Comparison of ENCODE assay signal across 2 cellular contexts in the genomic region with DNA sequence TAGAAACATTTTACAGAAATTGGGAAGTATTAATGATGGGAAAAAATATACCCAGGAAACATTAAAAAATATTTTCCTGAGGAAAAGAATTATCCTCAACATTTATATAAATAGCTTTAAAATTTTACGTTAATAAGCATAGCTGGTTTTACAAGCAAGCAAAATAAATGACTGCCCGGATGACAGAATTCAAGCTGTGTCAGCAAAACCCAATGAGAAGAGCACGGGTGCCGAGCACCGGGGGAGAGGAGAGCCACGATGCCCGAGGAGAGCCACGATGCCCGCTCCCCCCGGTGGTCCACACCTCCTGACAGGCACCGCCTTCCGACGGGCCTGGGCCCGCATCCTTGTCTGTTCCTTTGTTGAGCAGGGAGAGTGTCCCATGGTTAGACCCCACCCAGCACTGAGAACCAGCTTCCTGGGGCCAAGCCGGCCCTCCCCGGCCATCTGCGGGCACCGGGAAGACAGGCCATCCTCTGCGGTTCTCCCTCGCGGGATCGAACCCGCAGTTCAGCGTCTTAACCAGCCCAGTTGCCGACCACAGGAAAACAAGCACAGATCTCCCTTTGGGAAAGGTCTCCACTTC.
TF ChIP-seq lines count a peak whose summit lies in the region.

No MANE protein-coding gene starts in this region.

TF ChIP-seq in A549, 52 proteins besides CTCF, POLR2A, EP300 and RAD21 (continued from another document):
- TF ChIP-seq, protein P1, sequence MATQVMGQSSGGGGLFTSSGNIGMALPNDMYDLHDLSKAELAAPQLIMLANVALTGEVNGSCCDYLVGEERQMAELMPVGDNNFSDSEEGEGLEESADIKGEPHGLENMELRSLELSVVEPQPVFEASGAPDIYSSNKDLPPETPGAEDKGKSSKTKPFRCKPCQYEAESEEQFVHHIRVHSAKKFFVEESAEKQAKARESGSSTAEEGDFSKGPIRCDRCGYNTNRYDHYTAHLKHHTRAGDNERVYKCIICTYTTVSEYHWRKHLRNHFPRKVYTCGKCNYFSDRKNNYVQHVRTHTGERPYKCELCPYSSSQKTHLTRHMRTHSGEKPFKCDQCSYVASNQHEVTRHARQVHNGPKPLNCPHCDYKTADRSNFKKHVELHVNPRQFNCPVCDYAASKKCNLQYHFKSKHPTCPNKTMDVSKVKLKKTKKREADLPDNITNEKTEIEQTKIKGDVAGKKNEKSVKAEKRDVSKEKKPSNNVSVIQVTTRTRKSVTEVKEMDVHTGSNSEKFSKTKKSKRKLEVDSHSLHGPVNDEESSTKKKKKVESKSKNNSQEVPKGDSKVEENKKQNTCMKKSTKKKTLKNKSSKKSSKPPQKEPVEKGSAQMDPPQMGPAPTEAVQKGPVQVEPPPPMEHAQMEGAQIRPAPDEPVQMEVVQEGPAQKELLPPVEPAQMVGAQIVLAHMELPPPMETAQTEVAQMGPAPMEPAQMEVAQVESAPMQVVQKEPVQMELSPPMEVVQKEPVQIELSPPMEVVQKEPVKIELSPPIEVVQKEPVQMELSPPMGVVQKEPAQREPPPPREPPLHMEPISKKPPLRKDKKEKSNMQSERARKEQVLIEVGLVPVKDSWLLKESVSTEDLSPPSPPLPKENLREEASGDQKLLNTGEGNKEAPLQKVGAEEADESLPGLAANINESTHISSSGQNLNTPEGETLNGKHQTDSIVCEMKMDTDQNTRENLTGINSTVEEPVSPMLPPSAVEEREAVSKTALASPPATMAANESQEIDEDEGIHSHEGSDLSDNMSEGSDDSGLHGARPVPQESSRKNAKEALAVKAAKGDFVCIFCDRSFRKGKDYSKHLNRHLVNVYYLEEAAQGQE (IDR thresholded peaks at IDR 0.05): no peak
- TF ChIP-seq RARB (CRISPR knock-in tag; IDR thresholded peaks at IDR 0.05) (no peak), FOSL2 (IDR thresholded peaks at IDR 0.05) (no peak), FOSL2 (CRISPR knock-in tag; IDR thresholded peaks at IDR 0.05) (no peak), ZSCAN20 (CRISPR knock-in tag; IDR thresholded peaks at IDR 0.05) (no peak), MAFK (IDR thresholded peaks at IDR 0.05; ENCODE audit: partially characterized antibody) (peak; percentile 64)

TF ChIP-seq in H1, 55 proteins besides CTCF, POLR2A, EP300 and RAD21 (continued from another document):
- TF ChIP-seq GABPA (IDR thresholded peaks at IDR 0.05; ENCODE audit: borderline replicate concordance, insufficient read depth, low read length) (no peak), HDAC2 (IDR thresholded peaks at IDR 0.05; ENCODE audit: borderline replicate concordance in 1 of 2, low read depth in 2 of 2, low read length in 2 of 2) (no peak), TAF7 (optimal IDR thresholded peaks at IDR 0.05; ENCODE audit: borderline replicate concordance, low read depth, low read length) (no peak), ZNF274 (IDR thresholded peaks at IDR 0.05; ENCODE audit: borderline replicate concordance, extremely low read depth, low read length) (no peak), SP1 (IDR thresholded peaks at IDR 0.05; ENCODE audit: low read depth, low read length) (no peak), CBX8 (IDR thresholded peaks at IDR 0.05; ENCODE audit: borderline replicate concordance, low read depth, low read length) (no peak), CREB1 (IDR thresholded peaks at IDR 0.05) (no peak), SIRT6 (IDR thresholded peaks at IDR 0.05; ENCODE audit: low read length) (no peak)
